ENCODE assay signal across 23 cellular contexts in genomic region chr12:90331821-90332220, GRCh38.
"Had no signal": no experiment of that assay in that cellular context is flagged by ENCODE, and none has a peak within 500 bp of the region (broad histone marks: within the 10 kb centered on the region; RNA-seq: fewer than 3 reads in every experiment).

No MANE protein-coding gene starts in this region.

- H3K27ac ChIP-seq: body of pancreas, breast epithelium, PC-9, RWPE1 had no signal

- H3K9me3 ChIP-seq: body of pancreas, breast epithelium had no signal

- ATAC-seq: activated CD8-positive, alpha-beta T cell treated with anti-CD3 and anti-CD28 coated beads, Interleukin-2, amount 10 ng/mL, durations not matched to agents 7 days and 5 days; body of pancreas; Right ventricle myocardium inferior had no signal

- H3K4me3 ChIP-seq: body of pancreas, breast epithelium, PC-9 had no signal

- H3K27me3 ChIP-seq: body of pancreas, breast epithelium had no signal

- DNase-seq: activated CD4-positive, alpha-beta T cell treated with anti-CD3 and anti-CD28 coated beads, Interleukin-2, amount 10 ng/mL, durations not matched to agents 7 days and 5 days; activated CD4-positive, alpha-beta T cell treated with anti-CD3 and anti-CD28 coated beads, Interleukin-2, amount 50 U/mL, for 48 hours; activated CD8-positive, alpha-beta T cell treated with anti-CD3 and anti-CD28 coated beads, Interleukin-2, amount 10 ng/mL, durations not matched to agents 7 days and 5 days; activated gamma-delta T cell; activated naive CD4-positive, alpha-beta T cell treated with Interleukin-2 at 50 U/mL for 16 hours; activated naive CD8-positive, alpha-beta T cell treated with anti-CD3 and anti-CD28 coated beads, Interleukin-2, amount 10 ng/mL, durations not matched to agents 7 days and 5 days; activated T-cell treated with anti-CD3 and anti-CD28 coated beads, Interleukin-2, amount 50 U/mL, for 24 hours; body of pancreas; Karpas-422; KBM-7; NCI-H1105; NCI-H1417 treated with DMSO at 0.1 percent for 48 hours; NCI-H1930; NCI-H2081 treated with DMSO at 0.1 percent for 48 hours; NCI-H226; NCI-H524 treated with DMSO at 0.1 percent for 48 hours; NCI-H748 treated with DMSO at 0.1 percent for 48 hours; NK-92 treated with Interleukin-12 subunit alpha and Interleukin-12 subunit beta, amount 100 ng/mL, for 24 hours; PC-9; SIG-M5 had no signal

- H3K4me1 ChIP-seq: body of pancreas, breast epithelium had no signal

- H3K36me3 ChIP-seq: breast epithelium had no signal
